In genomic region chr5:80739898-80740297, GRCh38 we compare ENCODE assay signal across 19 cellular contexts.
"Had no signal": no experiment of that assay in that cellular context is flagged by ENCODE, and none has a peak within 500 bp of the region (broad histone marks: within the 10 kb centered on the region; RNA-seq: fewer than 3 reads in every experiment).

No MANE protein-coding gene starts in this region.

- H3K4me3 Mint-ChIP-seq: activated CD8-positive, alpha-beta T cell treated with anti-CD3 and anti-CD28 coated beads for 36 hours; activated naive CD4-positive, alpha-beta T cell treated with anti-CD3 and anti-CD28 coated beads for 36 hours; activated naive CD8-positive, alpha-beta T cell treated with anti-CD3 and anti-CD28 coated beads, Interleukin-2, amount 50 U/mL, for 24 hours; brain; stimulated activated naive CD8-positive, alpha-beta T cell treated with anti-CD3 and anti-CD28 coated beads, Interleukin-15, amount 100 ng/mL, for 72 hours had no signal

- H3K9me3 ChIP-seq: left lung, prostate gland, right atrium auricular region, suprapubic skin, transverse colon, vagina had no signal

- H3K4me1 Mint-ChIP-seq: brain; stimulated activated naive CD8-positive, alpha-beta T cell treated with anti-CD3 and anti-CD28 coated beads, Interleukin-15, amount 100 ng/mL, for 72 hours had no signal

- H3K27me3 ChIP-seq: dorsolateral prefrontal cortex, left lung, right atrium auricular region, suprapubic skin, transverse colon, vagina had no signal

- H3K4me1 ChIP-seq: left lung, prostate gland, right atrium auricular region, suprapubic skin, transverse colon, vagina had no signal

- ATAC-seq: activated CD8-positive, alpha-beta T cell treated with anti-CD3 and anti-CD28 coated beads for 36 hours; activated naive CD8-positive, alpha-beta T cell treated with anti-CD3 and anti-CD28 coated beads, Interleukin-2, amount 50 U/mL, for 24 hours; left lung; stimulated activated naive CD8-positive, alpha-beta T cell treated with anti-CD3 and anti-CD28 coated beads, Interleukin-15, amount 100 ng/mL, for 72 hours had no signal

- H3K9me3 Mint-ChIP-seq: activated CD8-positive, alpha-beta T cell treated with anti-CD3 and anti-CD28 coated beads for 36 hours; activated naive CD4-positive, alpha-beta T cell treated with anti-CD3 and anti-CD28 coated beads for 36 hours; activated naive CD8-positive, alpha-beta T cell treated with anti-CD3 and anti-CD28 coated beads, Interleukin-2, amount 50 U/mL, for 24 hours; activated T-helper 2 cell treated with anti-CD3 and anti-CD28 coated beads, Interferon-gamma antibody, Interleukin-2, Interleukin-4, amounts not matched to agents 10 μg/mL and 5 μg/mL and 100 μg/mL, durations not matched to agents 14 hours and 24 hours and 36 hours had no signal

- H3K27ac Mint-ChIP-seq: activated CD8-positive, alpha-beta T cell treated with anti-CD3 and anti-CD28 coated beads for 36 hours; activated naive CD4-positive, alpha-beta T cell treated with anti-CD3 and anti-CD28 coated beads for 36 hours; activated naive CD8-positive, alpha-beta T cell treated with anti-CD3 and anti-CD28 coated beads, Interleukin-2, amount 50 U/mL, for 24 hours; activated T-helper 2 cell treated with anti-CD3 and anti-CD28 coated beads, Interferon-gamma antibody, Interleukin-2, Interleukin-4, amounts not matched to agents 10 μg/mL and 5 μg/mL and 100 μg/mL, durations not matched to agents 14 hours and 24 hours and 36 hours; stimulated activated naive CD8-positive, alpha-beta T cell treated with anti-CD3 and anti-CD28 coated beads, Interleukin-15, amount 100 ng/mL, for 72 hours had no signal

- H3K27me3 Mint-ChIP-seq: activated CD8-positive, alpha-beta T cell treated with anti-CD3 and anti-CD28 coated beads for 36 hours; activated naive CD8-positive, alpha-beta T cell treated with anti-CD3 and anti-CD28 coated beads, Interleukin-2, amount 50 U/mL, for 24 hours; brain; stimulated activated naive CD8-positive, alpha-beta T cell treated with anti-CD3 and anti-CD28 coated beads, Interleukin-15, amount 100 ng/mL, for 72 hours had no signal

- DNase-seq: activated CD8-positive, alpha-beta T cell treated with anti-CD3 and anti-CD28 coated beads for 36 hours; activated naive CD4-positive, alpha-beta T cell treated with anti-CD3 and anti-CD28 coated beads for 36 hours; activated naive CD8-positive, alpha-beta T cell treated with anti-CD3 and anti-CD28 coated beads, Interleukin-2, amount 50 U/mL, for 24 hours; activated T-cell treated with anti-CD3 and anti-CD28 coated beads, Interleukin-2, amount 50 U/mL, for 1 hour; anterior cingulate cortex; caudate nucleus; dorsolateral prefrontal cortex; foreskin melanocyte; glutamatergic neuron; left lung; stimulated activated naive CD8-positive, alpha-beta T cell treated with anti-CD3 and anti-CD28 coated beads, Interleukin-15, amount 100 ng/mL, for 72 hours; transverse colon; WERI-Rb-1 had no signal

- H3K4me3 ChIP-seq: dorsolateral prefrontal cortex, left lung, prostate gland, right atrium auricular region, suprapubic skin, transverse colon, vagina had no signal

- H3K36me3 ChIP-seq: prostate gland had no signal

- H3K27ac ChIP-seq: dorsolateral prefrontal cortex, left lung, prostate gland, right atrium auricular region, suprapubic skin, transverse colon, vagina, WERI-Rb-1 had no signal
